In the genomic region with DNA sequence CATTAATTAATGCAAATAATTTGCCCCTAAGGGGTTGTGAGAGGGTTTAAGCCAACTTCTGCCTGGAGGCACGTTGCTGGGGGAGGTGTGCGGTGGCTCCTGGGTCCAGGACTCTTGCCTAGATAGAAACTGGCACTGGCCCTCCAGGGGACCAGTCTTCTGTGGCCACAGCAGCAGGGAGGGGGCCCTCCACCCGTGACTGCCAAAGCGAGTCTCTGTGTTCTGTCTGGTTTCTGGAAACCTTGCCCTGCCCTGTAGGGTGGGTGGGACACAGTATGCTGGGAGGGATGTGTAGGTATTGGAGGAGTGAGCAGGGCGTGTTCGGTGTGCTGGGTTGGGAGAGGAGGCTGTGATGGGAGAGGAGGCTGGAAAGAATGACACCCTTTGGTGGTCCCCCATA, we compare ENCODE assay signal across 1 cellular context.
TF ChIP-seq lines count a peak whose summit lies in the region.

No MANE protein-coding gene starts in this region.

TF ChIP-seq in GM23338, 12 proteins besides CTCF, POLR2A, EP300 and RAD21 (continued from another document):
- TF ChIP-seq, protein P1, sequence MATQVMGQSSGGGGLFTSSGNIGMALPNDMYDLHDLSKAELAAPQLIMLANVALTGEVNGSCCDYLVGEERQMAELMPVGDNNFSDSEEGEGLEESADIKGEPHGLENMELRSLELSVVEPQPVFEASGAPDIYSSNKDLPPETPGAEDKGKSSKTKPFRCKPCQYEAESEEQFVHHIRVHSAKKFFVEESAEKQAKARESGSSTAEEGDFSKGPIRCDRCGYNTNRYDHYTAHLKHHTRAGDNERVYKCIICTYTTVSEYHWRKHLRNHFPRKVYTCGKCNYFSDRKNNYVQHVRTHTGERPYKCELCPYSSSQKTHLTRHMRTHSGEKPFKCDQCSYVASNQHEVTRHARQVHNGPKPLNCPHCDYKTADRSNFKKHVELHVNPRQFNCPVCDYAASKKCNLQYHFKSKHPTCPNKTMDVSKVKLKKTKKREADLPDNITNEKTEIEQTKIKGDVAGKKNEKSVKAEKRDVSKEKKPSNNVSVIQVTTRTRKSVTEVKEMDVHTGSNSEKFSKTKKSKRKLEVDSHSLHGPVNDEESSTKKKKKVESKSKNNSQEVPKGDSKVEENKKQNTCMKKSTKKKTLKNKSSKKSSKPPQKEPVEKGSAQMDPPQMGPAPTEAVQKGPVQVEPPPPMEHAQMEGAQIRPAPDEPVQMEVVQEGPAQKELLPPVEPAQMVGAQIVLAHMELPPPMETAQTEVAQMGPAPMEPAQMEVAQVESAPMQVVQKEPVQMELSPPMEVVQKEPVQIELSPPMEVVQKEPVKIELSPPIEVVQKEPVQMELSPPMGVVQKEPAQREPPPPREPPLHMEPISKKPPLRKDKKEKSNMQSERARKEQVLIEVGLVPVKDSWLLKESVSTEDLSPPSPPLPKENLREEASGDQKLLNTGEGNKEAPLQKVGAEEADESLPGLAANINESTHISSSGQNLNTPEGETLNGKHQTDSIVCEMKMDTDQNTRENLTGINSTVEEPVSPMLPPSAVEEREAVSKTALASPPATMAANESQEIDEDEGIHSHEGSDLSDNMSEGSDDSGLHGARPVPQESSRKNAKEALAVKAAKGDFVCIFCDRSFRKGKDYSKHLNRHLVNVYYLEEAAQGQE (IDR thresholded peaks at IDR 0.05; ENCODE audit: unreplicated experiment), result no peak
- TF ChIP-seq POLR2AphosphoS5 (IDR thresholded peaks at IDR 0.05; ENCODE audit: low read depth), result no peak
